In the genomic region with DNA sequence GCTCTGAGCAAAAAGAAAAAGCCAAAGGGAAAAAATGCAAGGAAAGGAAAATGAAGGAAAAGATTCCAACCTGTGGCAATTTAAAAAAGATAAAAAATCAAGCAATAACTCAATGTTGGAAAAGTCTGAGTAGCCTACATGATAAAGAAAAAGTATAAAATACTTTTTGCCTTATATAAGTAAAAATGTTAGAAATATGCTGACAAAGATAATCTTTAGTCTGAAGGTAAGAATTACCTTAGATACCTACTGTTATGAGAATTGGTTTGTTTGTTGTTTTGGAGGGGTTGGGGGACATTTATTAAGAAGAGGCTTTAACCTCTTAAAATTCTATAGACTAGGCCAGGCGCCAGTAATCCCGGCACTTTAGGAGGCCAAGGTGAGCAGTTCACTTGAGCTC, we compare ENCODE assay signal across 24 cellular contexts. TPM values are rescaled to one million over a fixed set of nuclear protein-coding genes. Genes with fewer than 3 reads are reported as not detected.
DNase-seq lines count a peak whose midpoint lies in the region; ATAC-seq, FAIRE-seq and TF ChIP-seq lines count a peak whose summit lies in the region.
"Had no signal": no experiment of that assay in that cellular context is flagged by ENCODE, and none has a peak within 500 bp of the region (broad histone marks: within the 10 kb centered on the region; RNA-seq: fewer than 3 reads in every experiment).

No MANE protein-coding gene starts in this region.

- H4K20me1 ChIP-seq in H9 (ENCODE audit: control insufficient read depth, insufficient read depth, insufficient read length), result no peaks in the 10 kb centered on the region

- H2BK5ac ChIP-seq in H9 (ENCODE audit: insufficient read length, low read length), result no peak overlapping the region

- POLR2A ChIA-PET in A549 (lab: Yijun Ruan, JAX) (no interaction called here), RWPE1 (lab: Yijun Ruan, JAX; ENCODE audit: low non-redundant PET) (no interaction called here)
- POLR2A ChIA-PET in CD8-positive, alpha-beta memory T cell (lab: Charles Lee), result interaction anchor here (1.0 kb wide), 1 partner anchor 11 kb away, joined by 3 read pairs; no protein-coding TSS in a partner anchor

- no peaks in the 10 kb centered on the region for H3K9me3 ChIP-seq in A549
- H3K9me3 ChIP-seq in CD8-positive, alpha-beta memory T cell (ENCODE audit: low read length), result no peaks in the 10 kb centered on the region
- peaks cover 21% of the 10 kb centered on the region for H3K9me3 ChIP-seq in neutrophil
- no peaks in the 10 kb centered on the region for H3K9me3 ChIP-seq in heart left ventricle
- H3K9me3 ChIP-seq in H9 (ENCODE audit: control insufficient read depth, low read depth, low read length), result no peaks in the 10 kb centered on the region
- H3K9me3 ChIP-seq: SJCRH30, vagina had no signal

- H3K4me1 ChIP-seq in A549 (no peaks in the 10 kb centered on the region), neutrophil (ENCODE audit: control insufficient read depth in 1 of 2, insufficient read depth in 1 of 2, low read depth in 1 of 2, low read length in 1 of 2) (no peaks in the 10 kb centered on the region), heart left ventricle (no peaks in the 10 kb centered on the region), H9 (ENCODE audit: insufficient read depth, low read length) (peaks cover 4% of the 10 kb centered on the region; the same call in 1 of the 2 replicates)
- no peaks in the 10 kb centered on the region for H3K4me1 ChIP-seq in CD8-positive, alpha-beta memory T cell (ENCODE audit: insufficient read depth, low read length)
- H3K4me1 ChIP-seq: SJCRH30, vagina had no signal

- H2AFZ ChIP-seq in H9 (ENCODE audit: low read length), result no peak overlapping the region

- no peak overlapping the region for H2AK5ac ChIP-seq in H9 (ENCODE audit: insufficient read length, low read length)

- H4K5ac ChIP-seq in H9 (ENCODE audit: insufficient read length, low read depth, low read length), result no peak overlapping the region

- H3K4me2 ChIP-seq in A549, result no peak overlapping the region
- H3K4me2 ChIP-seq in H9 (ENCODE audit: insufficient read depth, insufficient read length, low read length), result no peak overlapping the region

- DNase-seq in A549 (ENCODE audit: low read depth in 1 of 2, low spot score in 1 of 2) (no peak), RWPE1 (ENCODE audit: low spot score) (no peak), heart left ventricle (no peak), H9 (no peak)
- DNase-seq in CD8-positive, alpha-beta memory T cell, result no peak
- DNase-seq in activated T-helper 2 cell treated with anti-CD3 and anti-CD28 coated beads, Interferon-gamma antibody, Interleukin-2, Interleukin-4, amounts not matched to agents 10 μg/mL and 5 μg/mL and 100 μg/mL, durations not matched to agents 14 hours and 24 hours and 36 hours (ENCODE audit: low spot score), result no peak
- DNase-seq: activated CD4-positive, CD25-positive, alpha-beta regulatory T cell treated with anti-CD3 and anti-CD28 coated beads, Interleukin-2, amount 50 U/mL, for 72 hours; activated CD8-positive, alpha-beta memory T cell treated with anti-CD3 and anti-CD28 coated beads, Interleukin-2, amount 10 ng/mL, durations not matched to agents 7 days and 5 days; activated naive CD4-positive, alpha-beta T cell treated with anti-CD3 and anti-CD28 coated beads, Interleukin-2, amount 10 ng/mL, durations not matched to agents 7 days and 5 days; brain microvascular endothelial cell; cortex of kidney; hippocampal formation; KBM-7; kidney; retina; stimulated activated CD4-positive, alpha-beta T cell treated with anti-CD3 and anti-CD28 coated beads, Interleukin-15, amount 100 ng/mL, for 24 hours; stimulated activated naive CD4-positive, alpha-beta T cell treated with Interleukin-2 at 50 U/mL for 16 hours had no signal

- no peak overlapping the region for H3K27ac ChIP-seq in A549
- H3K27ac ChIP-seq in CD8-positive, alpha-beta memory T cell (ENCODE audit: low read depth, low read length), result no peak overlapping the region
- peak overlapping the region; percentile 45 for H3K27ac ChIP-seq in neutrophil
- no peak overlapping the region for H3K27ac ChIP-seq in RWPE1
- no peak overlapping the region for H3K27ac ChIP-seq in heart left ventricle
- H3K27ac ChIP-seq in H9 (ENCODE audit: insufficient read length, low read depth, low read length), result no peak overlapping the region
- H3K27ac ChIP-seq: brain microvascular endothelial cell, HL-60, SJCRH30, vagina had no signal

- intact Hi-C loops in activated T-helper 2 cell treated with anti-CD3 and anti-CD28 coated beads, Interferon-gamma antibody, Interleukin-2, Interleukin-4, amounts not matched to agents 10 μg/mL and 5 μg/mL and 100 μg/mL, durations not matched to agents 14 hours and 24 hours and 36 hours (cut with micrococcal nuclease), result no loop called here
- intact Hi-C loops in heart left ventricle (cut with DNase I), result no loop called here

- no peaks in the 10 kb centered on the region for H3K27me3 Mint-ChIP-seq in CD8-positive, alpha-beta memory T cell
- no peaks in the 10 kb centered on the region for H3K27me3 Mint-ChIP-seq in activated T-helper 2 cell treated with anti-CD3 and anti-CD28 coated beads, Interferon-gamma antibody, Interleukin-2, Interleukin-4, amounts not matched to agents 10 μg/mL and 5 μg/mL and 100 μg/mL, durations not matched to agents 14 hours and 24 hours and 36 hours (ENCODE audit: low read depth)
- no peaks in the 10 kb centered on the region for H3K27me3 Mint-ChIP-seq in H9 (ENCODE audit: low read depth)
- H3K27me3 Mint-ChIP-seq: activated CD8-positive, alpha-beta memory T cell treated with anti-CD3 and anti-CD28 coated beads, Interleukin-2, amount 10 ng/mL, durations not matched to agents 7 days and 5 days; activated naive CD4-positive, alpha-beta T cell treated with anti-CD3 and anti-CD28 coated beads, Interleukin-2, amount 10 ng/mL, durations not matched to agents 7 days and 5 days had no signal

- CTCF ChIA-PET in A549 (lab: Yijun Ruan, JAX) (interaction anchor here (2.4 kb wide), 1 partner anchor 26 kb away, joined by 7 read pairs; no protein-coding TSS in a partner anchor), RWPE1 (lab: Yijun Ruan, JAX) (no interaction called here)
- CTCF ChIA-PET in CD8-positive, alpha-beta memory T cell (lab: Charles Lee), result no interaction called here

- no peak overlapping the region for H3K9ac ChIP-seq in H9 (ENCODE audit: extremely low read depth, insufficient read length, low read length)

- no peak for TF ChIP-seq RAD21 in A549 (conservative IDR thresholded peaks at IDR 0.05 in 1 of 2, IDR thresholded peaks at IDR 0.05 in 1 of 2)

- no peak overlapping the region for H3K4me3 Mint-ChIP-seq in CD8-positive, alpha-beta memory T cell
- no peak overlapping the region for H3K4me3 Mint-ChIP-seq in activated T-helper 2 cell treated with anti-CD3 and anti-CD28 coated beads, Interferon-gamma antibody, Interleukin-2, Interleukin-4, amounts not matched to agents 10 μg/mL and 5 μg/mL and 100 μg/mL, durations not matched to agents 14 hours and 24 hours and 36 hours (ENCODE audit: low read depth)
- no peak overlapping the region for H3K4me3 Mint-ChIP-seq in H9
- H3K4me3 Mint-ChIP-seq: activated CD8-positive, alpha-beta memory T cell treated with anti-CD3 and anti-CD28 coated beads, Interleukin-2, amount 10 ng/mL, durations not matched to agents 7 days and 5 days; activated naive CD4-positive, alpha-beta T cell treated with anti-CD3 and anti-CD28 coated beads, Interleukin-2, amount 10 ng/mL, durations not matched to agents 7 days and 5 days had no signal

- H4K8ac ChIP-seq in H9 (replicated peaks; ENCODE audit: insufficient read length, low read depth, low read length), result no peak overlapping the region

- H3K27ac Mint-ChIP-seq in CD8-positive, alpha-beta memory T cell, result peak overlapping the region; percentile 48 to 93 (median 78)
- peak overlapping the region; percentile 26 for H3K27ac Mint-ChIP-seq in activated T-helper 2 cell treated with anti-CD3 and anti-CD28 coated beads, Interferon-gamma antibody, Interleukin-2, Interleukin-4, amounts not matched to agents 10 μg/mL and 5 μg/mL and 100 μg/mL, durations not matched to agents 14 hours and 24 hours and 36 hours
- no peak overlapping the region for H3K27ac Mint-ChIP-seq in H9

- no peak overlapping the region for H2BK20ac ChIP-seq in H9 (ENCODE audit: low read depth, low read length, poor library complexity, severe bottlenecking)

- no peak for FAIRE-seq in A549 (lab: Jason Lieb, UNC)
- FAIRE-seq: G401.6, kidney had no signal

- H3K4me3 ChIP-seq in A549 (no peak overlapping the region), neutrophil (ENCODE audit: low read depth in 1 of 2, low read length in 1 of 2) (no peak overlapping the region), heart left ventricle (no peak overlapping the region)
- H3K4me3 ChIP-seq in CD8-positive, alpha-beta memory T cell (ENCODE audit: low read length), result no peak overlapping the region
- H3K4me3 ChIP-seq: SJCRH30, vagina had no signal

- no peak for ATAC-seq in A549
- ATAC-seq in heart left ventricle, result no peak
- ATAC-seq in GM18858 (IDR thresholded peaks at IDR 0.05; ENCODE audit: unreplicated experiment), result no peak

- no peak overlapping the region for H4K91ac ChIP-seq in H9 (ENCODE audit: insufficient read length, low read depth, low read length)

- H3K36me3 ChIP-seq in CD8-positive, alpha-beta memory T cell (ENCODE audit: insufficient read depth, low read length), result peaks cover 88% of the 10 kb centered on the region
- H3K36me3 ChIP-seq in neutrophil (peaks cover 100% of the 10 kb centered on the region), heart left ventricle (peaks cover 0 to 98% (median 0%) of the 10 kb centered on the region in 9 donors)
- H3K36me3 ChIP-seq: brain microvascular endothelial cell, SJCRH30, vagina had no signal

- no peak overlapping the region for H2BK12ac ChIP-seq in H9 (ENCODE audit: insufficient read length, low read depth, low read length)

- no peak overlapping the region for H3T11ph ChIP-seq in H9 (ENCODE audit: low read length)

- H2BK15ac ChIP-seq in H9 (ENCODE audit: low read depth, low read length), result no peak overlapping the region

- TF ChIP-seq EP300 in A549 (IDR thresholded peaks at IDR 0.05), result no peak

- H2BK120ac ChIP-seq in H9 (ENCODE audit: low read depth, low read length, poor library complexity, severe bottlenecking), result no peak overlapping the region

- TF ChIP-seq CTCF in A549 (IDR thresholded peaks at IDR 0.05), result no peak
- TF ChIP-seq CTCF in neutrophil (IDR thresholded peaks at IDR 0.05), result no peak
- TF ChIP-seq CTCF in RWPE1 (conservative IDR thresholded peaks at IDR 0.05; ENCODE audit: low read depth), result no peak
- TF ChIP-seq CTCF in heart left ventricle (IDR thresholded peaks at IDR 0.05), result no peak
- TF ChIP-seq CTCF in H9 (conservative IDR thresholded peaks at IDR 0.05), result no peak

- no peak overlapping the region for H3K4ac ChIP-seq in H9 (ENCODE audit: low read depth, low read length)

- no peak overlapping the region for H3K14ac ChIP-seq in H9 (ENCODE audit: insufficient read depth, low read length)

- no peaks in the 10 kb centered on the region for H3K79me2 ChIP-seq in H9 (ENCODE audit: insufficient read depth, low read length)

- no peak overlapping the region for H3K56ac ChIP-seq in H9 (ENCODE audit: insufficient read length, low read depth, low read length)

- H3K9me3 Mint-ChIP-seq in CD8-positive, alpha-beta memory T cell, result no peaks in the 10 kb centered on the region
- no peaks in the 10 kb centered on the region for H3K9me3 Mint-ChIP-seq in activated T-helper 2 cell treated with anti-CD3 and anti-CD28 coated beads, Interferon-gamma antibody, Interleukin-2, Interleukin-4, amounts not matched to agents 10 μg/mL and 5 μg/mL and 100 μg/mL, durations not matched to agents 14 hours and 24 hours and 36 hours
- no peaks in the 10 kb centered on the region for H3K9me3 Mint-ChIP-seq in H9
- H3K9me3 Mint-ChIP-seq: activated naive CD4-positive, alpha-beta T cell treated with anti-CD3 and anti-CD28 coated beads, Interleukin-2, amount 10 ng/mL, durations not matched to agents 7 days and 5 days had no signal

- TF ChIP-seq POLR2A in A549 (IDR thresholded peaks at IDR 0.05; ENCODE audit: low read length), result no peak
- TF ChIP-seq POLR2A in heart left ventricle (IDR thresholded peaks at IDR 0.05), result no peak

- H3K36me3 Mint-ChIP-seq in CD8-positive, alpha-beta memory T cell, result peaks cover 26 to 92% (median 28%) of the 10 kb centered on the region in 3 donors
- peaks cover 87% of the 10 kb centered on the region for H3K36me3 Mint-ChIP-seq in activated T-helper 2 cell treated with anti-CD3 and anti-CD28 coated beads, Interferon-gamma antibody, Interleukin-2, Interleukin-4, amounts not matched to agents 10 μg/mL and 5 μg/mL and 100 μg/mL, durations not matched to agents 14 hours and 24 hours and 36 hours (ENCODE audit: low read depth)
- no peaks in the 10 kb centered on the region for H3K36me3 Mint-ChIP-seq in H9 (ENCODE audit: insufficient read depth in 1 of 3, low read depth in 3 of 3)

- no peaks in the 10 kb centered on the region for H3K27me3 ChIP-seq in CD8-positive, alpha-beta memory T cell (ENCODE audit: insufficient read depth, low read length, poor library complexity, severe bottlenecking)
- no peaks in the 10 kb centered on the region for H3K27me3 ChIP-seq in neutrophil
- peaks cover 0 to 38% (median 0%) of the 10 kb centered on the region in 9 donors for H3K27me3 ChIP-seq in heart left ventricle
- no peaks in the 10 kb centered on the region for H3K27me3 ChIP-seq in H9 (ENCODE audit: insufficient read depth, low read length)
- H3K27me3 ChIP-seq: vagina had no signal

- peaks cover 34 to 69% (median 64%) of the 10 kb centered on the region in 3 donors for H3K4me1 Mint-ChIP-seq in CD8-positive, alpha-beta memory T cell
- H3K4me1 Mint-ChIP-seq in activated T-helper 2 cell treated with anti-CD3 and anti-CD28 coated beads, Interferon-gamma antibody, Interleukin-2, Interleukin-4, amounts not matched to agents 10 μg/mL and 5 μg/mL and 100 μg/mL, durations not matched to agents 14 hours and 24 hours and 36 hours (ENCODE audit: low read depth), result peaks cover 9% of the 10 kb centered on the region
- peaks cover 14% of the 10 kb centered on the region in 2 experiments for H3K4me1 Mint-ChIP-seq in H9

- no peaks in the 10 kb centered on the region for H3K23me2 ChIP-seq in H9 (ENCODE audit: insufficient read length, low read depth, low read length, poor library complexity, severe bottlenecking)

- WGBS in A549 (ENCODE audit: missing lambda C conversion rate), result 88% methylated on average over 2 of the region's 2 CpGs
- WGBS in heart left ventricle, 4 donors, result 84 to 93% (median 90%) methylated on average over 2 of the region's 2 CpGs
- WGBS in H9 (ENCODE audit: extremely low coverage, insufficient read length, low lambda C conversion rate), result no CpG with 5 or more reads among the region's 2 CpGs

- H3K23ac ChIP-seq in H9 (ENCODE audit: insufficient read length, low read depth, low read length), result no peak overlapping the region

- no peaks in the 10 kb centered on the region for H3K79me1 ChIP-seq in H9 (ENCODE audit: insufficient read depth, low read depth, low read length, poor library complexity, severe bottlenecking)

- no peak overlapping the region for H3K18ac ChIP-seq in H9 (ENCODE audit: insufficient read length, low read depth, low read length)

RNA-seq across cellular contexts. Expression of a gene that starts 29.7 kb away (rescaled TPM):
- polyA plus RNA-seq in A549 (2011; rRNA removed) (0.48 and 0.49 TPM in 2 replicates), A549 (2017; fragmentation: RNase III; extraction: RNeasy Plus Mini Kit Qiagen cat#74134 plus additional on column Dnase treatment) (0.05 TPM in 1 of 3 replicates, not detected in the others), heart left ventricle (not detected)
- polyA plus RNA-seq in A549 (2012; cell fraction: cytosol; rRNA removed), result 0.03 TPM in 1 of 2 replicates, not detected in the other
- not detected in 2 replicates for polyA plus RNA-seq in A549 (2012; cell fraction: nucleus; rRNA removed)
- 0.17 TPM in 1 of 2 replicates, not detected in the other for polyA minus RNA-seq in A549 (2011; rRNA and poly(A)+ RNA removed)
- not detected for total RNA-seq in CD8-positive, alpha-beta memory T cell
- polyA plus RNA-seq in CD8-positive, alpha-beta memory T cell, result not detected
- total RNA-seq in activated T-helper 2 cell treated with anti-CD3 and anti-CD28 coated beads, Interferon-gamma antibody, Interleukin-2, Interleukin-4, amounts not matched to agents 10 μg/mL and 5 μg/mL and 100 μg/mL, durations not matched to agents 14 hours and 24 hours and 36 hours, result not detected in 2 replicates
- total RNA-seq in heart left ventricle (not detected), H9 (2021) (not detected in 2 replicates)
- total RNA-seq: activated CD8-positive, alpha-beta memory T cell treated with anti-CD3 and anti-CD28 coated beads, Interleukin-2, amount 10 ng/mL, durations not matched to agents 7 days and 5 days; Calu3; kidney; SJCRH30; vagina had no signal

RNA-seq across cellular contexts. Expression of a gene that starts 47.5 kb away (rescaled TPM):
- polyA plus RNA-seq in A549 (2011; rRNA removed) (0.19 and 0.34 TPM in 2 replicates), A549 (2017; fragmentation: RNase III; extraction: RNeasy Plus Mini Kit Qiagen cat#74134 plus additional on column Dnase treatment) (0.07 to 0.09 TPM in 2 of 3 replicates, not detected in the other), heart left ventricle (1 to 10 TPM; 1.9 to 8.7 TPM)
- polyA plus RNA-seq in A549 (2012; cell fraction: cytosol; rRNA removed), result 0.04 and 0.08 TPM in 2 replicates
- 0.02 and 0.05 TPM in 2 replicates for polyA plus RNA-seq in A549 (2012; cell fraction: nucleus; rRNA removed)
- polyA minus RNA-seq in A549 (2011; rRNA and poly(A)+ RNA removed), result 0.08 and 0.10 TPM in 2 replicates
- 100 to 1,000 TPM; 838 to 869 TPM for total RNA-seq in CD8-positive, alpha-beta memory T cell
- polyA plus RNA-seq in CD8-positive, alpha-beta memory T cell, result 1,545 TPM
- total RNA-seq in activated T-helper 2 cell treated with anti-CD3 and anti-CD28 coated beads, Interferon-gamma antibody, Interleukin-2, Interleukin-4, amounts not matched to agents 10 μg/mL and 5 μg/mL and 100 μg/mL, durations not matched to agents 14 hours and 24 hours and 36 hours, result 738 and 741 TPM in 2 replicates
- total RNA-seq in heart left ventricle (100 to 1,000 TPM in 1 of 9 donors, 10 to 100 TPM in 5, 1 to 10 TPM in 3; 5.6 to 230 (median 11.8) TPM), H9 (2021) (0.81 and 1.1 TPM in 2 replicates)
- total RNA-seq: SJCRH30 had no signal

Comparison
In these comparisons a context has a peak if more than half of its experiments do, and no peak if none do; other contexts are left out.
1. H3K27ac Mint-ChIP-seq: peak in CD8-positive, alpha-beta memory T cell (8 of 8) and activated T-helper 2 cell treated with anti-CD3 and anti-CD28 coated beads, Interferon-gamma antibody, Interleukin-2, Interleukin-4, amounts not matched to agents 10 μg/mL and 5 μg/mL and 100 μg/mL, durations not matched to agents 14 hours and 24 hours and 36 hours (single experiment); none in H9 (0 of 3).